1 cellular context compared by ENCODE assay signal in the genomic region with DNA sequence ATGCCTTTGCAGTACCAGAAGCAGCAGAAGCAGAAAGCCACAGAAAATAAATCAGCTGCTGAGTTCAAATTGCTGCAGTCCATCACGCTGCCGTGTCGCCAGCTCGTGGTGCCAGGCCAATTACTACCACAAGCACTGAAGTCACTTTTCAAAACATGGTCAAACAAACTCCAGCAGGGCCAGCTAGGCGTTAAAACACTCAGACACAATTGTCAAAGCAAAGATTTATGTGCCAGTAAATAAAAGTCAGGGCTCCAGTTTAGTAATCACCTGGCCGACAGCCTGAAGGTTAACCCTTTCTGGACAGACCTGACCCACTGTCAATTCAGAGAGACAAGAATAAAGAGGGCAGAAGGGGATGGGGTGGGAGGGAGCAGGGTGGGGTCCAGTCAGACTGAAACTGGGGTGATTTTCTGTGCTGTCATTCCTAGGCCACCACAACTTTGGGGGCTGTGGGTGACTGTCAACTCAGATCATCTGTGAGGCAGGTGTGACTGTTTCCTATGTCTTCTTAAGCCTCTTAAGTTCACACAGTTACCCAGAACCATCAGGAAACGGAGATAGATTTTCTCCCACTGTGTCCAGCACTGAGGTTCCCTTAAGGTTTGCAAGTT.
A peak's percentile ranks its signal among the peaks of the same experiment; 100 is the strongest.
TF ChIP-seq lines count a peak whose summit lies in the region.

No MANE protein-coding gene starts in this region.

TF ChIP-seq in GM12878, 131 proteins besides CTCF, POLR2A, EP300 and RAD21 (continued from another document and continues in another):
- no peak for TF ChIP-seq ZBTB11 (CRISPR knock-in tag; IDR thresholded peaks at IDR 0.05)
- no peak for TF ChIP-seq NFXL1 (IDR thresholded peaks at IDR 0.05; ENCODE audit: borderline replicate concordance)
- no peak for TF ChIP-seq ZNF274 (IDR thresholded peaks at IDR 0.05; ENCODE audit: insufficient read depth, insufficient read length)
- 0 out of 2 replicates have a peak, but pooled peaks have one; percentile 26 for TF ChIP-seq GABPA (IDR thresholded peaks at IDR 0.05; ENCODE audit: low read depth)
- TF ChIP-seq HDGF (IDR thresholded peaks at IDR 0.05), result no peak
- TF ChIP-seq, protein P1, sequence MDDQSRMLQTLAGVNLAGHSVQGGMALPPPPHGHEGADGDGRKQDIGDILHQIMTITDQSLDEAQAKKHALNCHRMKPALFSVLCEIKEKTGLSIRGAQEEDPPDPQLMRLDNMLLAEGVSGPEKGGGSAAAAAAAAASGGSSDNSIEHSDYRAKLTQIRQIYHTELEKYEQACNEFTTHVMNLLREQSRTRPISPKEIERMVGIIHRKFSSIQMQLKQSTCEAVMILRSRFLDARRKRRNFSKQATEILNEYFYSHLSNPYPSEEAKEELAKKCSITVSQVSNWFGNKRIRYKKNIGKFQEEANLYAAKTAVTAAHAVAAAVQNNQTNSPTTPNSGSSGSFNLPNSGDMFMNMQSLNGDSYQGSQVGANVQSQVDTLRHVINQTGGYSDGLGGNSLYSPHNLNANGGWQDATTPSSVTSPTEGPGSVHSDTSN (IDR thresholded peaks at IDR 0.05; ENCODE audit: insufficient replicate concordance, low read depth, low read length), result no peak
- no peak; the same call in 1 of the 2 replicates for TF ChIP-seq MTA3 (IDR thresholded peaks at IDR 0.05; ENCODE audit: borderline replicate concordance, low read length)
- TF ChIP-seq MEF2A (IDR thresholded peaks at IDR 0.05; ENCODE audit: insufficient read depth, low read depth, low read length), result no peak
- TF ChIP-seq RBBP5 (conservative IDR thresholded peaks at IDR 0.05), result no peak
- TF ChIP-seq TCF7 (IDR thresholded peaks at IDR 0.05; ENCODE audit: borderline replicate concordance), result peak; percentile 27; the same call in 1 of the 2 replicates
- no peak for TF ChIP-seq ZNF24 (IDR thresholded peaks at IDR 0.05)
- TF ChIP-seq E4F1 (IDR thresholded peaks at IDR 0.05; ENCODE audit: borderline replicate concordance, partially characterized antibody), result no peak
- TF ChIP-seq, protein P2, sequence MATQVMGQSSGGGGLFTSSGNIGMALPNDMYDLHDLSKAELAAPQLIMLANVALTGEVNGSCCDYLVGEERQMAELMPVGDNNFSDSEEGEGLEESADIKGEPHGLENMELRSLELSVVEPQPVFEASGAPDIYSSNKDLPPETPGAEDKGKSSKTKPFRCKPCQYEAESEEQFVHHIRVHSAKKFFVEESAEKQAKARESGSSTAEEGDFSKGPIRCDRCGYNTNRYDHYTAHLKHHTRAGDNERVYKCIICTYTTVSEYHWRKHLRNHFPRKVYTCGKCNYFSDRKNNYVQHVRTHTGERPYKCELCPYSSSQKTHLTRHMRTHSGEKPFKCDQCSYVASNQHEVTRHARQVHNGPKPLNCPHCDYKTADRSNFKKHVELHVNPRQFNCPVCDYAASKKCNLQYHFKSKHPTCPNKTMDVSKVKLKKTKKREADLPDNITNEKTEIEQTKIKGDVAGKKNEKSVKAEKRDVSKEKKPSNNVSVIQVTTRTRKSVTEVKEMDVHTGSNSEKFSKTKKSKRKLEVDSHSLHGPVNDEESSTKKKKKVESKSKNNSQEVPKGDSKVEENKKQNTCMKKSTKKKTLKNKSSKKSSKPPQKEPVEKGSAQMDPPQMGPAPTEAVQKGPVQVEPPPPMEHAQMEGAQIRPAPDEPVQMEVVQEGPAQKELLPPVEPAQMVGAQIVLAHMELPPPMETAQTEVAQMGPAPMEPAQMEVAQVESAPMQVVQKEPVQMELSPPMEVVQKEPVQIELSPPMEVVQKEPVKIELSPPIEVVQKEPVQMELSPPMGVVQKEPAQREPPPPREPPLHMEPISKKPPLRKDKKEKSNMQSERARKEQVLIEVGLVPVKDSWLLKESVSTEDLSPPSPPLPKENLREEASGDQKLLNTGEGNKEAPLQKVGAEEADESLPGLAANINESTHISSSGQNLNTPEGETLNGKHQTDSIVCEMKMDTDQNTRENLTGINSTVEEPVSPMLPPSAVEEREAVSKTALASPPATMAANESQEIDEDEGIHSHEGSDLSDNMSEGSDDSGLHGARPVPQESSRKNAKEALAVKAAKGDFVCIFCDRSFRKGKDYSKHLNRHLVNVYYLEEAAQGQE (IDR thresholded peaks at IDR 0.05; ENCODE audit: low read depth, low read length), result no peak
- TF ChIP-seq, protein P3, sequence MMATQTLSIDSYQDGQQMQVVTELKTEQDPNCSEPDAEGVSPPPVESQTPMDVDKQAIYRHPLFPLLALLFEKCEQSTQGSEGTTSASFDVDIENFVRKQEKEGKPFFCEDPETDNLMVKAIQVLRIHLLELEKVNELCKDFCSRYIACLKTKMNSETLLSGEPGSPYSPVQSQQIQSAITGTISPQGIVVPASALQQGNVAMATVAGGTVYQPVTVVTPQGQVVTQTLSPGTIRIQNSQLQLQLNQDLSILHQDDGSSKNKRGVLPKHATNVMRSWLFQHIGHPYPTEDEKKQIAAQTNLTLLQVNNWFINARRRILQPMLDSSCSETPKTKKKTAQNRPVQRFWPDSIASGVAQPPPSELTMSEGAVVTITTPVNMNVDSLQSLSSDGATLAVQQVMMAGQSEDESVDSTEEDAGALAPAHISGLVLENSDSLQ (IDR thresholded peaks at IDR 0.05), result peak; percentile 66; the same call in 1 of the 2 replicates
- TF ChIP-seq TCF3 (IDR thresholded peaks at IDR 0.05; ENCODE audit: borderline replicate concordance, insufficient read depth, low read depth, low read length), result peak; percentile 94
- TF ChIP-seq TBL1XR1 (IDR thresholded peaks at IDR 0.05; ENCODE audit: low read depth, low read length), result no peak; the same call in 1 of the 2 replicates
- TF ChIP-seq CUX1 (IDR thresholded peaks at IDR 0.05; ENCODE audit: insufficient replicate concordance, low read depth, low read length), result no peak
- TF ChIP-seq, protein P4, sequence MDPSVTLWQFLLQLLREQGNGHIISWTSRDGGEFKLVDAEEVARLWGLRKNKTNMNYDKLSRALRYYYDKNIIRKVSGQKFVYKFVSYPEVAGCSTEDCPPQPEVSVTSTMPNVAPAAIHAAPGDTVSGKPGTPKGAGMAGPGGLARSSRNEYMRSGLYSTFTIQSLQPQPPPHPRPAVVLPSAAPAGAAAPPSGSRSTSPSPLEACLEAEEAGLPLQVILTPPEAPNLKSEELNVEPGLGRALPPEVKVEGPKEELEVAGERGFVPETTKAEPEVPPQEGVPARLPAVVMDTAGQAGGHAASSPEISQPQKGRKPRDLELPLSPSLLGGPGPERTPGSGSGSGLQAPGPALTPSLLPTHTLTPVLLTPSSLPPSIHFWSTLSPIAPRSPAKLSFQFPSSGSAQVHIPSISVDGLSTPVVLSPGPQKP (IDR thresholded peaks at IDR 0.05; ENCODE audit: low read depth, low read length), result no peak
- TF ChIP-seq LARP7 (IDR thresholded peaks at IDR 0.05), result no peak
- TF ChIP-seq POLR2AphosphoS2 (IDR thresholded peaks at IDR 0.05; ENCODE audit: low read depth, low read length), result no peak
- no peak for TF ChIP-seq PAX8 (IDR thresholded peaks at IDR 0.05)
- TF ChIP-seq PAX5 (IDR thresholded peaks at IDR 0.05; ENCODE audit: borderline replicate concordance, low read depth, low read length), result peak; percentile 78
- TF ChIP-seq, protein P5, sequence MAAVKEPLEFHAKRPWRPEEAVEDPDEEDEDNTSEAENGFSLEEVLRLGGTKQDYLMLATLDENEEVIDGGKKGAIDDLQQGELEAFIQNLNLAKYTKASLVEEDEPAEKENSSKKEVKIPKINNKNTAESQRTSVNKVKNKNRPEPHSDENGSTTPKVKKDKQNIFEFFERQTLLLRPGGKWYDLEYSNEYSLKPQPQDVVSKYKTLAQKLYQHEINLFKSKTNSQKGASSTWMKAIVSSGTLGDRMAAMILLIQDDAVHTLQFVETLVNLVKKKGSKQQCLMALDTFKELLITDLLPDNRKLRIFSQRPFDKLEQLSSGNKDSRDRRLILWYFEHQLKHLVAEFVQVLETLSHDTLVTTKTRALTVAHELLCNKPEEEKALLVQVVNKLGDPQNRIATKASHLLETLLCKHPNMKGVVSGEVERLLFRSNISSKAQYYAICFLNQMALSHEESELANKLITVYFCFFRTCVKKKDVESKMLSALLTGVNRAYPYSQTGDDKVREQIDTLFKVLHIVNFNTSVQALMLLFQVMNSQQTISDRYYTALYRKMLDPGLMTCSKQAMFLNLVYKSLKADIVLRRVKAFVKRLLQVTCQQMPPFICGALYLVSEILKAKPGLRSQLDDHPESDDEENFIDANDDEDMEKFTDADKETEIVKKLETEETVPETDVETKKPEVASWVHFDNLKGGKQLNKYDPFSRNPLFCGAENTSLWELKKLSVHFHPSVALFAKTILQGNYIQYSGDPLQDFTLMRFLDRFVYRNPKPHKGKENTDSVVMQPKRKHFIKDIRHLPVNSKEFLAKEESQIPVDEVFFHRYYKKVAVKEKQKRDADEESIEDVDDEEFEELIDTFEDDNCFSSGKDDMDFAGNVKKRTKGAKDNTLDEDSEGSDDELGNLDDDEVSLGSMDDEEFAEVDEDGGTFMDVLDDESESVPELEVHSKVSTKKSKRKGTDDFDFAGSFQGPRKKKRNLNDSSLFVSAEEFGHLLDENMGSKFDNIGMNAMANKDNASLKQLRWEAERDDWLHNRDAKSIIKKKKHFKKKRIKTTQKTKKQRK (IDR thresholded peaks at IDR 0.05; ENCODE audit: low read depth, low read length), result no peak
- TF ChIP-seq JUNB (IDR thresholded peaks at IDR 0.05), result peak; percentile 96
- no peak for TF ChIP-seq RB1 (IDR thresholded peaks at IDR 0.05; ENCODE audit: borderline replicate concordance)
- TF ChIP-seq, protein P6, sequence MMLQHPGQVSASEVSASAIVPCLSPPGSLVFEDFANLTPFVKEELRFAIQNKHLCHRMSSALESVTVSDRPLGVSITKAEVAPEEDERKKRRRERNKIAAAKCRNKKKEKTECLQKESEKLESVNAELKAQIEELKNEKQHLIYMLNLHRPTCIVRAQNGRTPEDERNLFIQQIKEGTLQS (IDR thresholded peaks at IDR 0.05; ENCODE audit: borderline replicate concordance, extremely low read depth, low read depth, low read length), result no peak
- peak; percentile 78 for TF ChIP-seq PML (IDR thresholded peaks at IDR 0.05; ENCODE audit: low read length)
- peak; percentile 81 for TF ChIP-seq FOXM1 (IDR thresholded peaks at IDR 0.05; ENCODE audit: low read depth, low read length)
- no peak for TF ChIP-seq RFX5 (IDR thresholded peaks at IDR 0.05; ENCODE audit: low read depth, low read length)
